8 cellular contexts compared by ENCODE assay signal in the genomic region with DNA sequence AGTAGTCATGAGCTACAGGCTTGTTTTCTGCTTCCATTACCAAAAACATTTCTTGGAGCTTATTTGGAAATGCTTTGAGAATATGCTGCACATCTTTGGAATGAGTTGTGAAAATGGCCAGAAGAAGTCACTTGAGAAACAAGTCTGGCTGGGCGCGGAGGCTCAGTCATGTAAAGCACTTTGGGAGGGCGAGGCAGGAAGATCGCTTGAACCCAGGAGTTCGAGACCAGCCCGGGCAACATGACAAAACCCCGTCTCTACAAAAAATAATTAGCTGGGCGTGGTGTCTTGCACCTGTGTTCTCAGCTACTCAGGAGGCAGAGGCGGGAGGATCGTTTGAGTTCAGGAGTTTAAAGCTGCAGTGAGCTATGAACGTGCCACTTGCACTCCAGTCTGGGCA. TPM values are rescaled to one million over a fixed set of nuclear protein-coding genes. Genes with fewer than 3 reads are reported as not detected.
DNase-seq lines count a peak whose midpoint lies in the region; ATAC-seq and TF ChIP-seq lines count a peak whose summit lies in the region.

No MANE protein-coding gene starts in this region.

- 8 to 10% methylated on average over 11 of the region's 11 CpGs for whole genome bisulfite sequencing in GM23248 (ENCODE audit: low coverage in 1 of 2, low lambda C conversion rate in 2 of 2, missing lambda C conversion rate in 2 of 2), 2 experiments

- in situ Hi-C loops in GM23248 (cut with MboI): no loop called here

- H3K27me3 ChIP-seq in GM23248 (replicated peaks; ENCODE audit: insufficient read depth) (no peaks in the 10 kb centered on the region), SU-DHL-6 (ENCODE audit: low read length) (no peaks in the 10 kb centered on the region)

- DNase-seq in GM23248 (peak; percentile 55), fibroblast of pulmonary artery (ENCODE audit: low read depth) (no peak), skeletal muscle cell (ENCODE audit: low read depth) (no peak), superior temporal gyrus (ENCODE audit: extremely low spot score) (no peak)
- no peak for DNase-seq in stimulated activated CD4-positive, alpha-beta T cell treated with anti-CD3 and anti-CD28 coated beads, Interleukin-1b, Interleukin-23, amount 100 ng/mL, for 48 hours

- peaks cover 93% of the 10 kb centered on the region for H3K79me2 ChIP-seq in GM23248 (ENCODE audit: insufficient read depth)
- peaks cover 62% of the 10 kb centered on the region for H3K79me2 ChIP-seq in SU-DHL-6 (ENCODE audit: insufficient read depth, low read length)

- H2AFZ ChIP-seq in GM23248: peak overlapping the region; percentile 86; the same call in 1 of the 2 replicates
- no peak overlapping the region for H2AFZ ChIP-seq in SU-DHL-6 (ENCODE audit: low read depth, low read length, severe bottlenecking)

- no peak for ATAC-seq in GM21515 (IDR thresholded peaks at IDR 0.05; ENCODE audit: unreplicated experiment)
- ATAC-seq in GM21529 (IDR thresholded peaks at IDR 0.05; ENCODE audit: unreplicated experiment): no peak

- H3K4me3 ChIP-seq in GM23248: peak overlapping the region; percentile 83
- H3K4me3 ChIP-seq in SU-DHL-6 (ENCODE audit: insufficient read depth, low read length, poor library complexity, severe bottlenecking): peak overlapping the region; percentile 74
- peak overlapping the region; percentile 97 for H3K4me3 ChIP-seq in fibroblast of pulmonary artery (replicated peaks; ENCODE audit: low read depth, low read length)
- peak overlapping the region; percentile 91 for H3K4me3 ChIP-seq in skeletal muscle cell (ENCODE audit: low read depth, low read length)

- peaks cover 18% of the 10 kb centered on the region for H3K36me3 ChIP-seq in GM23248 (ENCODE audit: low read depth)
- H3K36me3 ChIP-seq in SU-DHL-6 (ENCODE audit: low read length): peaks cover 6% of the 10 kb centered on the region; the same call in 1 of the 2 replicates

- peak overlapping the region; percentile 87 for H3K9ac ChIP-seq in GM23248
- peak overlapping the region; percentile 87 for H3K9ac ChIP-seq in SU-DHL-6 (ENCODE audit: low read length)

- H3K27ac ChIP-seq in GM23248 (peak overlapping the region; percentile 72; the same call in 1 of the 2 replicates), SU-DHL-6 (ENCODE audit: low read depth, low read length) (peak overlapping the region; percentile 70)

- H3K9me3 ChIP-seq in GM23248 (ENCODE audit: low read depth) (no peaks in the 10 kb centered on the region), SU-DHL-6 (ENCODE audit: insufficient read depth, low read length) (no peaks in the 10 kb centered on the region)

- peaks cover 19% of the 10 kb centered on the region for H3K4me1 ChIP-seq in GM23248 (ENCODE audit: insufficient read depth)

- H3K9me2 ChIP-seq in GM23248 (ENCODE audit: insufficient read depth) (no peaks in the 10 kb centered on the region), SU-DHL-6 (replicated peaks; ENCODE audit: insufficient read depth, low read length) (no peaks in the 10 kb centered on the region)

- TF ChIP-seq CTCF in SU-DHL-6 (IDR thresholded peaks at IDR 0.05; ENCODE audit: insufficient read depth, low read length, poor library complexity, severe bottlenecking) (no peak), fibroblast of pulmonary artery (IDR thresholded peaks at IDR 0.05; ENCODE audit: low read length, missing control alignments) (no peak)

- H4K20me1 ChIP-seq in GM23248 (ENCODE audit: insufficient read depth) (no peaks in the 10 kb centered on the region), SU-DHL-6 (ENCODE audit: low read depth, low read length) (no peaks in the 10 kb centered on the region)

- peak overlapping the region; percentile 99 for H3K4me2 ChIP-seq in GM23248 (ENCODE audit: unreplicated experiment)
- H3K4me2 ChIP-seq in SU-DHL-6 (ENCODE audit: low read depth, low read length, poor library complexity, severe bottlenecking): peak overlapping the region; percentile 61

- H3F3A ChIP-seq in GM23248 (ENCODE audit: insufficient read depth) (peaks cover 36% of the 10 kb centered on the region), SU-DHL-6 (ENCODE audit: insufficient read depth) (peaks cover 32% of the 10 kb centered on the region)

RNA-seq across cellular contexts. Expression of a gene that starts 0.9 kb away (rescaled TPM):
- total RNA-seq in GM23248 (2014; rRNA removed; shearing (Covaris generic)): 23.1 and 26.9 TPM in 2 replicates
- 66.3 and 73.0 TPM in 2 replicates for polyA plus RNA-seq in GM23248 (2016; fragmentation: Nextera tagmentation; extraction: Ambion mirVana)

RNA-seq across cellular contexts. Expression of a gene that starts 4.4 kb away (rescaled TPM):
- 44.4 and 61.5 TPM in 2 replicates for total RNA-seq in GM23248 (2014; rRNA removed; shearing (Covaris generic))
- polyA plus RNA-seq in GM23248 (2016; fragmentation: Nextera tagmentation; extraction: Ambion mirVana): 24.3 and 25.5 TPM in 2 replicates

RNA-seq across cellular contexts. Expression of a gene that starts 30.4 kb away (rescaled TPM):
- total RNA-seq in GM23248 (2014; rRNA removed; shearing (Covaris generic)): 26.8 and 50.0 TPM in 2 replicates
- polyA plus RNA-seq in GM23248 (2016; fragmentation: Nextera tagmentation; extraction: Ambion mirVana): 27.4 and 30.9 TPM in 2 replicates

RNA-seq across cellular contexts. Expression of a gene that starts 36.8 kb away (rescaled TPM):
- 75.6 and 87.1 TPM in 2 replicates for total RNA-seq in GM23248 (2014; rRNA removed; shearing (Covaris generic))
- polyA plus RNA-seq in GM23248 (2016; fragmentation: Nextera tagmentation; extraction: Ambion mirVana): 30.6 and 31.4 TPM in 2 replicates
